Comparison of ENCODE assay signal across 2 cellular contexts in the genomic region with DNA sequence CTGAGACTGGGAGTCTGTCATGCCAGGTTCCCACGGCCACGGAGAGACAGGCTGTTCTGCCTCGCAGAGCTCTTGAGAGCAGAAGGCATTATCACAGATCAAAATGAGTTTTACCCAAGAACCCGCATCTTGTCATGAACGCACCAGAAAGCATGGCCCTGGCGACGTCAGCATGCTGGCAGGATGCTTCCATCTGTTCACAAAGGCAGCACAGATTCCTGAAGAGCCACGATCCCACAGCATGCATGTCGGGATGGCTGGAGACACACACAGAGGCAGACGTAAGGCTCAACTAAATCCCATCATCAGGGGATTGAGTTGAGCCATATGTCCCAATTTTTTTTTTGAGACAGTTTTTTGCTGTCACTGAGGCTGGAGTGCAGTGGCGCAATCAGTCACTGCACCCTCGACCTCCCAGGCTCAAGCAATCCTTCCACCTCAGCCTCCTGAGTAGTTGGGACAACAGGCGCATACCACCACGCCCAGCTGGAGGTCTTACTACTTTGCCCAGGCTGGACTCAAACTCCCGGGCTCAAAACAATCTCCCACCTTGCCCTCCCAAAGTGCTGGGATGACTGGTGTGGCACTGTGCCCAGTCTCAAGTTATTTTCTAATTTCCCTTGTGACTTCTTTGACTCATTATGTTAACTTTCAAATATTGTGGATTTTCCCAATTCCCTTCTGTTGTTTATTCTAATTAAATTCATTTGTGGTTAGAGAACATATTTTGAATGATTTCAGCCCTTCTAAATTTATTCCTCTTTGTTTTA.
TF ChIP-seq lines count a peak whose summit lies in the region.

No MANE protein-coding gene starts in this region.

TF ChIP-seq in SK-N-SH treated with all-trans-retinoic acid at 6 μM for 48 hours, 23 proteins besides CTCF, POLR2A, EP300 and RAD21 (continued from another document):
- TF ChIP-seq, protein P1, sequence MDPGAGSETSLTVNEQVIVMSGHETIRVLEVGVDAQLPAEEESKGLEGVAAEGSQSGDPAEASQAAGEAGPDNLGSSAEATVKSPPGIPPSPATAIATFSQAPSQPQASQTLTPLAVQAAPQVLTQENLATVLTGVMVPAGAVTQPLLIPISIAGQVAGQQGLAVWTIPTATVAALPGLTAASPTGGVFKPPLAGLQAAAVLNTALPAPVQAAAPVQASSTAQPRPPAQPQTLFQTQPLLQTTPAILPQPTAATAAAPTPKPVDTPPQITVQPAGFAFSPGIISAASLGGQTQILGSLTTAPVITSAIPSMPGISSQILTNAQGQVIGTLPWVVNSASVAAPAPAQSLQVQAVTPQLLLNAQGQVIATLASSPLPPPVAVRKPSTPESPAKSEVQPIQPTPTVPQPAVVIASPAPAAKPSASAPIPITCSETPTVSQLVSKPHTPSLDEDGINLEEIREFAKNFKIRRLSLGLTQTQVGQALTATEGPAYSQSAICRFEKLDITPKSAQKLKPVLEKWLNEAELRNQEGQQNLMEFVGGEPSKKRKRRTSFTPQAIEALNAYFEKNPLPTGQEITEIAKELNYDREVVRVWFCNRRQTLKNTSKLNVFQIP (CRISPR knock-in tag; IDR thresholded peaks at IDR 0.05; ENCODE audit: borderline replicate concordance, low read depth): no peak
- no peak for TF ChIP-seq ARNTL (CRISPR knock-in tag; IDR thresholded peaks at IDR 0.05; ENCODE audit: borderline replicate concordance, low read depth)
- no peak for TF ChIP-seq SNAI2 (CRISPR knock-in tag; IDR thresholded peaks at IDR 0.05)
- no peak for TF ChIP-seq BACH2 (CRISPR knock-in tag; IDR thresholded peaks at IDR 0.05; ENCODE audit: borderline replicate concordance)
- no peak for TF ChIP-seq ZNF565 (CRISPR knock-in tag; conservative IDR thresholded peaks at IDR 0.05; ENCODE audit: low read depth)

TF ChIP-seq in SK-N-SH, 30 proteins besides CTCF, POLR2A, EP300 and RAD21 (continued from another document):
- TF ChIP-seq, protein P2, sequence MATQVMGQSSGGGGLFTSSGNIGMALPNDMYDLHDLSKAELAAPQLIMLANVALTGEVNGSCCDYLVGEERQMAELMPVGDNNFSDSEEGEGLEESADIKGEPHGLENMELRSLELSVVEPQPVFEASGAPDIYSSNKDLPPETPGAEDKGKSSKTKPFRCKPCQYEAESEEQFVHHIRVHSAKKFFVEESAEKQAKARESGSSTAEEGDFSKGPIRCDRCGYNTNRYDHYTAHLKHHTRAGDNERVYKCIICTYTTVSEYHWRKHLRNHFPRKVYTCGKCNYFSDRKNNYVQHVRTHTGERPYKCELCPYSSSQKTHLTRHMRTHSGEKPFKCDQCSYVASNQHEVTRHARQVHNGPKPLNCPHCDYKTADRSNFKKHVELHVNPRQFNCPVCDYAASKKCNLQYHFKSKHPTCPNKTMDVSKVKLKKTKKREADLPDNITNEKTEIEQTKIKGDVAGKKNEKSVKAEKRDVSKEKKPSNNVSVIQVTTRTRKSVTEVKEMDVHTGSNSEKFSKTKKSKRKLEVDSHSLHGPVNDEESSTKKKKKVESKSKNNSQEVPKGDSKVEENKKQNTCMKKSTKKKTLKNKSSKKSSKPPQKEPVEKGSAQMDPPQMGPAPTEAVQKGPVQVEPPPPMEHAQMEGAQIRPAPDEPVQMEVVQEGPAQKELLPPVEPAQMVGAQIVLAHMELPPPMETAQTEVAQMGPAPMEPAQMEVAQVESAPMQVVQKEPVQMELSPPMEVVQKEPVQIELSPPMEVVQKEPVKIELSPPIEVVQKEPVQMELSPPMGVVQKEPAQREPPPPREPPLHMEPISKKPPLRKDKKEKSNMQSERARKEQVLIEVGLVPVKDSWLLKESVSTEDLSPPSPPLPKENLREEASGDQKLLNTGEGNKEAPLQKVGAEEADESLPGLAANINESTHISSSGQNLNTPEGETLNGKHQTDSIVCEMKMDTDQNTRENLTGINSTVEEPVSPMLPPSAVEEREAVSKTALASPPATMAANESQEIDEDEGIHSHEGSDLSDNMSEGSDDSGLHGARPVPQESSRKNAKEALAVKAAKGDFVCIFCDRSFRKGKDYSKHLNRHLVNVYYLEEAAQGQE (IDR thresholded peaks at IDR 0.05; ENCODE audit: low read depth, low read length): no peak
- TF ChIP-seq ELF1 (IDR thresholded peaks at IDR 0.05) (no peak), POLR2AphosphoS5 (IDR thresholded peaks at IDR 0.05; ENCODE audit: low read depth, low read length) (no peak), FOSL2 (IDR thresholded peaks at IDR 0.05; ENCODE audit: borderline replicate concordance, low read depth) (no peak), JUND (IDR thresholded peaks at IDR 0.05) (no peak), EZH2phosphoT487 (IDR thresholded peaks at IDR 0.05; ENCODE audit: borderline replicate concordance, low read depth) (no peak), FOXJ3 (CRISPR knock-in tag; IDR thresholded peaks at IDR 0.05) (no peak), RFX5 (IDR thresholded peaks at IDR 0.05; ENCODE audit: low read length) (no peak), YY1 (IDR thresholded peaks at IDR 0.05; ENCODE audit: low read depth) (no peak), GATA2 (CRISPR knock-in tag; IDR thresholded peaks at IDR 0.05) (no peak)
